In the genomic region with DNA sequence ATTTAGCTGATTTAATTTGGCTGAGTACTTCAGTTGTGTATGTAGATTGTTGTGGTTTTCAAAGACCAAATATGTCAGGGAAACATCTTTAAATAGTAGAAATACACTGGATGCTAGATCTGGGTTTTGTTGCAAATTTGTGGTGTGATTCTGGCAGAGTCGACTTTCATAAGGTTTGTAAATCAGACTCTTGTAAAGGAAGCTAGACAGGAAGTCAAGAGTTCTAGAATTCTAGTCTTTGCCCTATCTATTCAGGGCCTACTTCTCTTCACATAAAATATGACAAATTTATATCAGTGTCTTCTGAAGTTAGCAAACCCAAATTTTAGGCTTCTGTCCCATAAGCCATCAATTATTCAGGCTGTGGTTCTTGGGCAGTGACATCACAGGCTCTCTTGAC, we compare ENCODE assay signal across 23 cellular contexts.
DNase-seq lines count a peak whose midpoint lies in the region; ATAC-seq and TF ChIP-seq lines count a peak whose summit lies in the region.
"Had no signal": no experiment of that assay in that cellular context is flagged by ENCODE, and none has a peak within 500 bp of the region (broad histone marks: within the 10 kb centered on the region; RNA-seq: fewer than 3 reads in every experiment).

No MANE protein-coding gene starts in this region.

- H3K4me1 ChIP-seq in MM.1S (ENCODE audit: low read length) (no peaks in the 10 kb centered on the region), mesenchymal stem cell (ENCODE audit: control insufficient read depth, insufficient read depth, low read depth, low read length) (no peaks in the 10 kb centered on the region), GM23248 (ENCODE audit: insufficient read depth) (peaks cover 25% of the 10 kb centered on the region)
- H3K4me1 ChIP-seq: SJCRH30 had no signal

- H3K79me1 ChIP-seq in mesenchymal stem cell (replicated peaks; ENCODE audit: low read length, poor library complexity, severe bottlenecking) = no peaks in the 10 kb centered on the region

- H3K4me1 Mint-ChIP-seq in T-helper 17 cell = no peaks in the 10 kb centered on the region
- H3K4me1 Mint-ChIP-seq: IgD-negative memory B cell had no signal

- peak; percentile 24 for DNase-seq in AG08395 (ENCODE audit: low spot score)
- DNase-seq in MM.1S = peak; percentile 54
- DNase-seq in astrocyte of the hippocampus (ENCODE audit: low read depth, low spot score) = peak; percentile 11
- peak; percentile 9 for DNase-seq in mesenchymal stem cell
- no peak for DNase-seq in T-helper 17 cell
- no peak for DNase-seq in GM23248
- DNase-seq: Calu3, DMS79 treated with DMSO at 0.1 percent for 48 hours, HCEC 1CT, NCI-H1092, NCI-H1417 treated with DMSO at 0.1 percent for 48 hours, NCI-H1694 treated with DMSO at 0.1 percent for 48 hours, NCI-H2081, NCI-H2227 treated with DMSO at 0.1 percent for 48 hours, NCI-H69, PC-9, SJCRH30 had no signal

- no peak overlapping the region for H4K8ac ChIP-seq in mesenchymal stem cell (ENCODE audit: low read length)

- H3K4me3 ChIP-seq in MM.1S (ENCODE audit: low read length) = no peak overlapping the region
- H3K4me3 ChIP-seq in mesenchymal stem cell (ENCODE audit: insufficient read depth in 1 of 2, low read depth in 1 of 2, low read length in 2 of 2) = no peak overlapping the region
- no peak overlapping the region for H3K4me3 ChIP-seq in GM23248
- H3K4me3 ChIP-seq: PC-9, SJCRH30 had no signal

- TF ChIP-seq CTCF in MM.1S (IDR thresholded peaks at IDR 0.05; ENCODE audit: low read length) = no peak

- WGBS in mesenchymal stem cell = 100% methylated on average over 1 of the region's 1 CpG
- 26 to 29% methylated on average over 1 of the region's 1 CpG for WGBS in GM23248 (ENCODE audit: low coverage in 1 of 2, low lambda C conversion rate in 2 of 2, missing lambda C conversion rate in 2 of 2), 2 experiments

- H3K79me2 ChIP-seq in MM.1S (ENCODE audit: low read length) (no peaks in the 10 kb centered on the region), GM23248 (ENCODE audit: insufficient read depth) (no peaks in the 10 kb centered on the region)

- H3K23ac ChIP-seq in mesenchymal stem cell (ENCODE audit: low read length in 2 of 2) = no peak overlapping the region

- no peak overlapping the region for H2AFZ ChIP-seq in MM.1S (ENCODE audit: low read length)
- no peak overlapping the region for H2AFZ ChIP-seq in mesenchymal stem cell (ENCODE audit: low read depth, low read length)
- no peak overlapping the region for H2AFZ ChIP-seq in GM23248
- H2AFZ ChIP-seq: PC-9 had no signal

- in situ Hi-C loops in GM23248 (cut with MboI) = no loop called here

- no peaks in the 10 kb centered on the region for H4K20me1 ChIP-seq in MM.1S (ENCODE audit: insufficient read depth, low read length)
- H4K20me1 ChIP-seq in GM23248 (ENCODE audit: insufficient read depth) = no peaks in the 10 kb centered on the region

- H2BK12ac ChIP-seq in mesenchymal stem cell (ENCODE audit: low read length in 2 of 2) = no peak overlapping the region

- H3K9ac ChIP-seq in MM.1S (ENCODE audit: low read length) (no peak overlapping the region), mesenchymal stem cell (ENCODE audit: low read length) (no peak overlapping the region), GM23248 (no peak overlapping the region)
- H3K9ac ChIP-seq: KMS-11 had no signal

- H3K36me3 ChIP-seq in MM.1S (replicated peaks; ENCODE audit: insufficient read depth, low read length) (no peaks in the 10 kb centered on the region), mesenchymal stem cell (ENCODE audit: control insufficient read depth in 1 of 2, insufficient read depth in 2 of 2, low read depth in 1 of 2, low read length in 2 of 2) (no peaks in the 10 kb centered on the region), GM23248 (ENCODE audit: low read depth) (no peaks in the 10 kb centered on the region)
- H3K36me3 ChIP-seq: SJCRH30 had no signal

- no peaks in the 10 kb centered on the region for H3K27me3 Mint-ChIP-seq in T-helper 17 cell
- H3K27me3 Mint-ChIP-seq: IgD-negative memory B cell had no signal

- no peak overlapping the region for H3K27ac ChIP-seq in MM.1S (ENCODE audit: low read length)
- no peak overlapping the region for H3K27ac ChIP-seq in mesenchymal stem cell (ENCODE audit: low read length, poor library complexity, severe bottlenecking)
- H3K27ac ChIP-seq in GM23248 = no peak overlapping the region
- H3K27ac ChIP-seq: 22Rv1, KMS-11, PC-9, SJCRH30 had no signal

- H3K18ac ChIP-seq in mesenchymal stem cell (ENCODE audit: low read depth in 1 of 2, low read length in 2 of 2) = no peak overlapping the region

- H3F3A ChIP-seq in MM.1S (ENCODE audit: insufficient read depth, low read length) (no peaks in the 10 kb centered on the region), GM23248 (ENCODE audit: insufficient read depth) (0 out of 2 replicates have a peak, but pooled peaks cover 16% of the 10 kb centered on the region)

- H2BK5ac ChIP-seq in mesenchymal stem cell (ENCODE audit: low read depth, low read length, poor library complexity, severe bottlenecking) = no peak overlapping the region

- H2BK120ac ChIP-seq in mesenchymal stem cell (ENCODE audit: low read depth, low read length) = no peak overlapping the region

- H3K9me2 ChIP-seq in MM.1S (replicated peaks; ENCODE audit: insufficient read depth, low read length) = no peaks in the 10 kb centered on the region
- H3K9me2 ChIP-seq in GM23248 (ENCODE audit: insufficient read depth) = no peaks in the 10 kb centered on the region

- no peak overlapping the region for H3K4ac ChIP-seq in mesenchymal stem cell (ENCODE audit: low read depth in 1 of 2, low read length in 2 of 2)

- H3K4me2 ChIP-seq in MM.1S (ENCODE audit: low read depth, low read length) (no peak overlapping the region), mesenchymal stem cell (ENCODE audit: low read length, poor library complexity, severe bottlenecking) (no peak overlapping the region), GM23248 (ENCODE audit: unreplicated experiment) (no peak overlapping the region)
- H3K4me2 ChIP-seq: KMS-11, PC-9 had no signal

- H3K4me3 Mint-ChIP-seq in T-helper 17 cell = no peak overlapping the region
- H3K4me3 Mint-ChIP-seq: IgD-negative memory B cell had no signal

- H3K36me3 Mint-ChIP-seq in T-helper 17 cell (ENCODE audit: low read depth) = no peaks in the 10 kb centered on the region
- H3K36me3 Mint-ChIP-seq: IgD-negative memory B cell had no signal

- H3K27ac Mint-ChIP-seq in T-helper 17 cell = no peak overlapping the region
- H3K27ac Mint-ChIP-seq: IgD-negative memory B cell had no signal

- no peaks in the 10 kb centered on the region for H3K27me3 ChIP-seq in MM.1S (replicated peaks; ENCODE audit: insufficient read depth, low read length)
- no peaks in the 10 kb centered on the region for H3K27me3 ChIP-seq in mesenchymal stem cell (ENCODE audit: control insufficient read depth in 1 of 2, insufficient read depth in 1 of 2, low read length in 2 of 2)
- no peaks in the 10 kb centered on the region for H3K27me3 ChIP-seq in GM23248 (replicated peaks; ENCODE audit: insufficient read depth)
- H3K27me3 ChIP-seq: SJCRH30 had no signal

- H2AK5ac ChIP-seq in mesenchymal stem cell (ENCODE audit: low read length, severe bottlenecking) = no peak overlapping the region

- H3K9me3 ChIP-seq in MM.1S (replicated peaks; ENCODE audit: insufficient read depth, low read length) (no peaks in the 10 kb centered on the region), mesenchymal stem cell (ENCODE audit: control insufficient read depth, low read length) (no peaks in the 10 kb centered on the region), T-helper 17 cell (ENCODE audit: control insufficient read depth, low read length, poor library complexity, severe bottlenecking) (no peaks in the 10 kb centered on the region), GM23248 (ENCODE audit: low read depth) (no peaks in the 10 kb centered on the region)
- H3K9me3 ChIP-seq: SJCRH30 had no signal

- no peak overlapping the region for H2BK15ac ChIP-seq in mesenchymal stem cell (ENCODE audit: low read depth, poor library complexity, severe bottlenecking)

- no peak overlapping the region for H4K91ac ChIP-seq in mesenchymal stem cell (ENCODE audit: low read length)

- no peak for ATAC-seq in T-helper 17 cell
- ATAC-seq in HG02798 (IDR thresholded peaks at IDR 0.05; ENCODE audit: poor library complexity, unreplicated experiment) = no peak
- ATAC-seq: Right ventricle myocardium inferior, SK-N-SH treated with all-trans-retinoic acid at 6 μM for 48 hours had no signal

- H3K14ac ChIP-seq in mesenchymal stem cell (ENCODE audit: low read length in 2 of 2) = no peak overlapping the region

Comparison
In these comparisons a context has a peak if more than half of its experiments do, and no peak if none do; other contexts are left out.
1. DNase-seq: peak in AG08395 (single experiment), MM.1S (single experiment), astrocyte of the hippocampus (single experiment) and mesenchymal stem cell (single experiment); none in T-helper 17 cell (0 of 3) and GM23248 (single experiment).